8 cellular contexts compared by ENCODE assay signal in genomic region chr3:14949126-14949525, GRCh38. TPM values are rescaled to one million over a fixed set of nuclear protein-coding genes. Genes with fewer than 3 reads are reported as not detected.
DNase-seq lines count a peak whose midpoint lies in the region; ATAC-seq and TF ChIP-seq lines count a peak whose summit lies in the region.

No MANE protein-coding gene starts in this region.

- no peaks in the 10 kb centered on the region for H3K27me3 ChIP-seq in HCT116 (ENCODE audit: insufficient read depth, low read length)

- H3K27ac Mint-ChIP-seq in activated CD8-positive, alpha-beta T cell treated with anti-CD3 and anti-CD28 coated beads, Interleukin-2, amount 10 ng/mL, durations not matched to agents 7 days and 5 days = peak overlapping the region; percentile 98
- H3K27ac Mint-ChIP-seq in stimulated activated effector memory CD8-positive, alpha-beta T cell treated with anti-CD3 and anti-CD28 coated beads, Interleukin-12 subunit alpha, Interleukin-12 subunit beta, amount 100 ng/mL, for 72 hours = peak overlapping the region; percentile 100

- H3K4me1 Mint-ChIP-seq in activated CD8-positive, alpha-beta T cell treated with anti-CD3 and anti-CD28 coated beads, Interleukin-2, amount 10 ng/mL, durations not matched to agents 7 days and 5 days (ENCODE audit: low read depth) = peaks cover 41% of the 10 kb centered on the region
- peaks cover 37% of the 10 kb centered on the region for H3K4me1 Mint-ChIP-seq in stimulated activated effector memory CD8-positive, alpha-beta T cell treated with anti-CD3 and anti-CD28 coated beads, Interleukin-12 subunit alpha, Interleukin-12 subunit beta, amount 100 ng/mL, for 72 hours

- CTCF ChIA-PET in HCT116 (lab: Charles Lee) = no interaction called here
- CTCF ChIA-PET in activated CD8-positive, alpha-beta T cell treated with anti-CD3 and anti-CD28 coated beads, Interleukin-2, amount 10 ng/mL, durations not matched to agents 7 days and 5 days (lab: Charles Lee) = interaction anchor here (1.5 to 1.6 kb wide), 2 partner anchors 10 to 15 kb away, joined by 3 to 4 read pairs; no protein-coding TSS in a partner anchor

- H3K4me1 ChIP-seq in HCT116 (ENCODE audit: control insufficient read depth in 1 of 2, insufficient read depth in 2 of 2, low read length in 2 of 2) = peaks cover 9 to 15% of the 10 kb centered on the region in 2 experiments

- H3K36me3 ChIP-seq in HCT116 (ENCODE audit: control insufficient read depth in 1 of 2, insufficient read depth in 2 of 2, low read length in 2 of 2) = peaks cover 2 to 12% of the 10 kb centered on the region in 2 experiments; a peak in 3 of 4 replicates

- BruUV-seq in HCT116 (replicated peaks; lab: Mats Ljungman, UMichigan) = TSS peak; percentile 67

- peak overlapping the region; percentile 49 for H2AFZ ChIP-seq in HCT116 (ENCODE audit: low read depth, low read length, poor library complexity, severe bottlenecking)

- ATAC-seq in HCT116 (no peak), HG03521 (IDR thresholded peaks at IDR 0.05; ENCODE audit: unreplicated experiment) (no peak), GM19395 (IDR thresholded peaks at IDR 0.05; ENCODE audit: unreplicated experiment) (no peak), HG02571 (IDR thresholded peaks at IDR 0.05; ENCODE audit: unreplicated experiment) (no peak)
- ATAC-seq in activated CD8-positive, alpha-beta T cell treated with anti-CD3 and anti-CD28 coated beads, Interleukin-2, amount 10 ng/mL, durations not matched to agents 7 days and 5 days = no peak
- ATAC-seq in stimulated activated effector memory CD8-positive, alpha-beta T cell treated with anti-CD3 and anti-CD28 coated beads, Interleukin-12 subunit alpha, Interleukin-12 subunit beta, amount 100 ng/mL, for 72 hours = no peak

- no peaks in the 10 kb centered on the region for H4K20me1 ChIP-seq in HCT116 (ENCODE audit: insufficient read depth)

- RAD21 ChIA-PET in HCT116 (lab: Charles Lee; ENCODE audit: low non-redundant PET in 1 of 2, low total read pairs in 2 of 2, uncharacterized antibody in 2 of 2, unreplicated experiment in 2 of 2) = no interaction called here

- H3K27ac ChIP-seq in HCT116 (ENCODE audit: low read depth, low read length) = peak overlapping the region; percentile 54

- H3K36me3 Mint-ChIP-seq in activated CD8-positive, alpha-beta T cell treated with anti-CD3 and anti-CD28 coated beads, Interleukin-2, amount 10 ng/mL, durations not matched to agents 7 days and 5 days (ENCODE audit: low read depth) = peaks cover 57% of the 10 kb centered on the region
- H3K36me3 Mint-ChIP-seq in stimulated activated effector memory CD8-positive, alpha-beta T cell treated with anti-CD3 and anti-CD28 coated beads, Interleukin-12 subunit alpha, Interleukin-12 subunit beta, amount 100 ng/mL, for 72 hours = peaks cover 64% of the 10 kb centered on the region

- H3K4me3 Mint-ChIP-seq in activated CD8-positive, alpha-beta T cell treated with anti-CD3 and anti-CD28 coated beads, Interleukin-2, amount 10 ng/mL, durations not matched to agents 7 days and 5 days = peak overlapping the region; percentile 92
- peak overlapping the region; percentile 98 for H3K4me3 Mint-ChIP-seq in stimulated activated effector memory CD8-positive, alpha-beta T cell treated with anti-CD3 and anti-CD28 coated beads, Interleukin-12 subunit alpha, Interleukin-12 subunit beta, amount 100 ng/mL, for 72 hours

- intact Hi-C loops in HCT116 (cut with micrococcal nuclease) = no loop called here

- TF ChIP-seq POLR2A in HCT116 (IDR thresholded peaks at IDR 0.05; ENCODE audit: borderline replicate concordance, extremely low read depth, insufficient read depth, insufficient read length) = no peak

- peaks cover 79% of the 10 kb centered on the region for H3K79me2 ChIP-seq in HCT116 (ENCODE audit: insufficient read depth, low read length)

- H3K9ac ChIP-seq in HCT116 (ENCODE audit: low read length) = peak overlapping the region; percentile 76

- no peak for DNase-seq in HCT116 (ENCODE audit: low read depth, low spot score)
- DNase-seq in activated CD8-positive, alpha-beta T cell treated with anti-CD3 and anti-CD28 coated beads, Interleukin-2, amount 10 ng/mL, durations not matched to agents 7 days and 5 days = no peak
- DNase-seq in stimulated activated effector memory CD8-positive, alpha-beta T cell treated with anti-CD3 and anti-CD28 coated beads, Interleukin-12 subunit alpha, Interleukin-12 subunit beta, amount 100 ng/mL, for 72 hours (ENCODE audit: low spot score in 2 of 2) = no peak
- no peak for DNase-seq in mucosa of gallbladder (ENCODE audit: low spot score)

- H3K4me3 ChIP-seq in HCT116 (replicated peaks in 1 of 2; ENCODE audit: low read depth in 1 of 2, low read length in 2 of 2) (peak overlapping the region; percentile 66 to 79), iPS-11a (ENCODE audit: low read depth, low read length) (peak overlapping the region; percentile 75)

- POLR2A ChIA-PET in HCT116 (lab: Charles Lee) = interaction anchor here (1.3 kb wide), 1 partner anchor 116 kb away, joined by 3 read pairs; the partner anchor contains the start of gene MRPS25
- POLR2A ChIA-PET in activated CD8-positive, alpha-beta T cell treated with anti-CD3 and anti-CD28 coated beads, Interleukin-2, amount 10 ng/mL, durations not matched to agents 7 days and 5 days (lab: Charles Lee) = interaction anchor here (0.7 to 1.5 kb wide), 6 partner anchors 8 to 298 kb away, joined by 3 to 7 read pairs (median 4); partner anchors contain the start of genes CCDC174, MRPS25 and RBSN

- TF ChIP-seq RAD21 in HCT116 (IDR thresholded peaks at IDR 0.05; ENCODE audit: low read depth) = no peak

- no peak for TF ChIP-seq CTCF in HCT116 (IDR thresholded peaks at IDR 0.05 in 2 of 3, conservative IDR thresholded peaks at IDR 0.05 in 1 of 3; ENCODE audit: borderline replicate concordance in 1 of 3, insufficient read depth in 1 of 3, low read depth in 2 of 3, low read length in 2 of 3)

- H3K9me3 ChIP-seq in HCT116 (ENCODE audit: control insufficient read depth in 1 of 2, insufficient read depth in 1 of 2, low read depth in 1 of 2, low read length in 2 of 2) = no peaks in the 10 kb centered on the region

- H3K4me2 ChIP-seq in HCT116 (ENCODE audit: low read length) = peak overlapping the region; percentile 81

- H3K27me3 Mint-ChIP-seq in activated CD8-positive, alpha-beta T cell treated with anti-CD3 and anti-CD28 coated beads, Interleukin-2, amount 10 ng/mL, durations not matched to agents 7 days and 5 days (ENCODE audit: low read depth) = no peaks in the 10 kb centered on the region

- no peaks in the 10 kb centered on the region for H3K9me3 Mint-ChIP-seq in activated CD8-positive, alpha-beta T cell treated with anti-CD3 and anti-CD28 coated beads, Interleukin-2, amount 10 ng/mL, durations not matched to agents 7 days and 5 days (ENCODE audit: insufficient read depth)
- no peaks in the 10 kb centered on the region for H3K9me3 Mint-ChIP-seq in stimulated activated effector memory CD8-positive, alpha-beta T cell treated with anti-CD3 and anti-CD28 coated beads, Interleukin-12 subunit alpha, Interleukin-12 subunit beta, amount 100 ng/mL, for 72 hours

- no peaks in the 10 kb centered on the region for H3K9me2 ChIP-seq in HCT116 (ENCODE audit: insufficient read depth)

TF ChIP-seq in HCT116, 20 proteins besides CTCF, POLR2A, EP300 and RAD21 (continues in another document):
- TF ChIP-seq CEBPB (IDR thresholded peaks at IDR 0.05; ENCODE audit: low read depth) (no peak), YY1 (IDR thresholded peaks at IDR 0.05; ENCODE audit: extremely low read depth, insufficient replicate concordance, low read depth, low read length) (no peak), SRF (IDR thresholded peaks at IDR 0.05; ENCODE audit: low read depth) (no peak), FOSL1 (IDR thresholded peaks at IDR 0.05; ENCODE audit: low read depth) (no peak), EZH2phosphoT487 (IDR thresholded peaks at IDR 0.05; ENCODE audit: borderline replicate concordance) (no peak), SP1 (IDR thresholded peaks at IDR 0.05; ENCODE audit: low read depth) (no peak), EZH2 (IDR thresholded peaks at IDR 0.05) (no peak), CBX3 (IDR thresholded peaks at IDR 0.05; ENCODE audit: low read depth) (no peak), MAX (IDR thresholded peaks at IDR 0.05) (no peak), POLR2AphosphoS5 (IDR thresholded peaks at IDR 0.05; ENCODE audit: low read depth, low read length) (no peak), ELF1 (IDR thresholded peaks at IDR 0.05; ENCODE audit: borderline replicate concordance, low read depth) (no peak), ATF3 (IDR thresholded peaks at IDR 0.05) (no peak), JUND (IDR thresholded peaks at IDR 0.05) (no peak), ZBTB33 (IDR thresholded peaks at IDR 0.05; ENCODE audit: extremely low read depth, insufficient replicate concordance, low read length) (no peak), ZNF274 (IDR thresholded peaks at IDR 0.05; ENCODE audit: low read depth, low read length) (no peak), EGR1 (IDR thresholded peaks at IDR 0.05; ENCODE audit: low read depth) (no peak), SIN3A (IDR thresholded peaks at IDR 0.05; ENCODE audit: low read depth) (no peak)

RNA-seq across cellular contexts. Expression of gene NR2C2, which starts 1.7 kb away (rescaled TPM):
- total RNA-seq in HCT116 (2021; ENCODE audit: unreplicated experiment) (45.0 TPM), mucosa of gallbladder (52.6 TPM)
- polyA plus RNA-seq in HCT116 (2012) = 21.2 and 25.6 TPM in 2 replicates
- 10 to 100 TPM; 57.4 to 59.6 TPM for total RNA-seq in activated CD8-positive, alpha-beta T cell treated with anti-CD3 and anti-CD28 coated beads, Interleukin-2, amount 10 ng/mL, durations not matched to agents 7 days and 5 days
